In genomic region chr1:93345633-93346471, GRCh38 we compare ENCODE assay signal across 8 cellular contexts. TPM values are rescaled to one million over a fixed set of nuclear protein-coding genes. Genes with fewer than 3 reads are reported as not detected.
DNase-seq lines count a peak whose midpoint lies in the region; ATAC-seq and TF ChIP-seq lines count a peak whose summit lies in the region.

DR1 (plus strand) TSS chr1:93345907; CDS start chr1:93346646, 739 bp downstream.

- H3K4me1 Mint-ChIP-seq in CD4-positive, alpha-beta memory T cell: peaks cover 24 to 59% (median 30%) of the 10 kb centered on the region in 4 donors
- peaks cover 25% of the 10 kb centered on the region for H3K4me1 Mint-ChIP-seq in activated CD8-positive, alpha-beta T cell treated with anti-CD3 and anti-CD28 coated beads for 36 hours (ENCODE audit: low read depth)

- peak within 1 kb of the TSS; percentile 95 to 99 (median 98) for H3K27ac Mint-ChIP-seq in CD4-positive, alpha-beta memory T cell
- peak within 1 kb of the TSS; percentile 97 for H3K27ac Mint-ChIP-seq in activated CD8-positive, alpha-beta T cell treated with anti-CD3 and anti-CD28 coated beads for 36 hours

- CTCF ChIA-PET in CD4-positive, alpha-beta memory T cell (lab: Charles Lee; ENCODE audit: partially characterized antibody): interaction anchor here (0.9 to 3.7 kb wide), 8 partner anchors 8 to 1888 kb away, joined by 3 to 33 read pairs (median 3); partner anchors contain the start of gene RWDD3
- CTCF ChIA-PET in activated CD8-positive, alpha-beta T cell treated with anti-CD3 and anti-CD28 coated beads for 36 hours (lab: Charles Lee): interaction anchor here (0.8 to 2.7 kb wide), 2 partner anchors 9 to 41 kb away, joined by 3 to 15 read pairs; no protein-coding TSS in a partner anchor

- peaks cover 46% of the 10 kb centered on the region for H3K4me1 ChIP-seq in CD4-positive, alpha-beta memory T cell (ENCODE audit: insufficient read depth, low read length)
- peaks cover 16 to 25% of the 10 kb centered on the region in 2 donors for H3K4me1 ChIP-seq in duodenal mucosa (ENCODE audit: control insufficient read depth in 1 of 2, insufficient read depth in 2 of 2, low read length in 2 of 2)

- intact Hi-C loops in CD4-positive, alpha-beta memory T cell (cut with micrococcal nuclease): loop anchor here (1.0 to 5.0 kb wide), 10 partner anchors 41 to 1616 kb away; partner anchors contain the start of genes ABCD3, CCDC18, DIPK1A and GCLM
- intact Hi-C loops in activated CD8-positive, alpha-beta T cell treated with anti-CD3 and anti-CD28 coated beads for 36 hours (cut with micrococcal nuclease): loop anchor here (5.0 kb wide), 1 partner anchor 164 kb away; the partner anchor contains the start of genes CCDC18 and TMED5
- intact Hi-C loops in lower leg skin (cut with DNase I; ENCODE audit: low total_unique reads): no loop called here

- TF ChIP-seq CTCF in activated CD8-positive, alpha-beta T cell treated with anti-CD3 and anti-CD28 coated beads for 36 hours (IDR thresholded peaks at IDR 0.05): no peak
- no peak for TF ChIP-seq CTCF in lower leg skin (IDR thresholded peaks at IDR 0.05)

- POLR2A ChIA-PET in CD4-positive, alpha-beta memory T cell (lab: Charles Lee; ENCODE audit: partially characterized antibody): interaction anchor here (0.6 to 2.7 kb wide), 24 partner anchors 8 to 1397 kb away, joined by 3 to 33 read pairs (median 6); partner anchors contain the start of genes BRDT, DIPK1A, DNTTIP2 and GCLM
- POLR2A ChIA-PET in activated CD8-positive, alpha-beta T cell treated with anti-CD3 and anti-CD28 coated beads for 36 hours (lab: Charles Lee): interaction anchor here (0.6 to 2.4 kb wide), 10 partner anchors 9 to 1888 kb away, joined by 3 to 12 read pairs (median 3); partner anchors contain the start of genes GCLM and RWDD3

- peak within 1 kb of the TSS; percentile 96 to 99 (median 98) for H3K4me3 Mint-ChIP-seq in CD4-positive, alpha-beta memory T cell
- H3K4me3 Mint-ChIP-seq in activated CD8-positive, alpha-beta T cell treated with anti-CD3 and anti-CD28 coated beads for 36 hours: peak within 1 kb of the TSS; percentile 86

- no peaks in the 10 kb centered on the region for H3K36me3 ChIP-seq in CD4-positive, alpha-beta memory T cell (ENCODE audit: insufficient read depth, low read length)
- H3K36me3 ChIP-seq in duodenal mucosa (ENCODE audit: control insufficient read depth in 1 of 2, insufficient read depth in 2 of 2, low read length in 2 of 2): peaks cover 0 to 3% of the 10 kb centered on the region in 2 donors

- peaks cover 0 to 33% of the 10 kb centered on the region in 2 donors for H3K36me3 Mint-ChIP-seq in CD4-positive, alpha-beta memory T cell
- peaks cover 29% of the 10 kb centered on the region for H3K36me3 Mint-ChIP-seq in activated CD8-positive, alpha-beta T cell treated with anti-CD3 and anti-CD28 coated beads for 36 hours (ENCODE audit: low read depth)

- H3K27ac ChIP-seq in CD4-positive, alpha-beta memory T cell (ENCODE audit: low read depth, low read length): peak within 1 kb of the TSS; percentile 91
- H3K27ac ChIP-seq in duodenal mucosa (ENCODE audit: low read depth, low read length): peak within 1 kb of the TSS; percentile 98

- 1% methylated on average over 47 to 66 of the region's 81 CpGs for WGBS in lower leg skin, 2 donors

- peak within 1 kb of the TSS; percentile 92 to 98 for H3K9ac ChIP-seq in duodenal mucosa (ENCODE audit: low read depth in 1 of 2, low read length in 2 of 2)

- ATAC-seq in GM19452 (IDR thresholded peaks at IDR 0.05; ENCODE audit: unreplicated experiment): peak; percentile 77
- peak; percentile 84 for ATAC-seq in activated CD8-positive, alpha-beta T cell treated with anti-CD3 and anti-CD28 coated beads for 36 hours

- peaks cover 0 to 2% (median 0%) of the 10 kb centered on the region in 8 donors for H3K9me3 Mint-ChIP-seq in CD4-positive, alpha-beta memory T cell
- no peaks in the 10 kb centered on the region for H3K9me3 Mint-ChIP-seq in activated CD8-positive, alpha-beta T cell treated with anti-CD3 and anti-CD28 coated beads for 36 hours

- peak within 1 kb of the TSS; percentile 80 to 100 for H3K4me3 ChIP-seq in CD4-positive, alpha-beta memory T cell (ENCODE audit: low read length in 2 of 2)
- H3K4me3 ChIP-seq in duodenal mucosa (ENCODE audit: low read depth in 1 of 2, low read length in 2 of 2): peak within 1 kb of the TSS; percentile 96 to 97
- H3K4me3 ChIP-seq in lower leg skin (ENCODE audit: low read depth, poor library complexity, severe bottlenecking): peak within 1 kb of the TSS; percentile 96

- H3K27me3 ChIP-seq in CD4-positive, alpha-beta memory T cell (ENCODE audit: insufficient read depth, low read length): no peaks in the 10 kb centered on the region
- no peaks in the 10 kb centered on the region for H3K27me3 ChIP-seq in duodenal mucosa (ENCODE audit: control insufficient read depth in 1 of 2, insufficient read depth in 2 of 2, low read length in 2 of 2)

- no peaks in the 10 kb centered on the region for H3K27me3 Mint-ChIP-seq in CD4-positive, alpha-beta memory T cell
- no peaks in the 10 kb centered on the region for H3K27me3 Mint-ChIP-seq in activated CD8-positive, alpha-beta T cell treated with anti-CD3 and anti-CD28 coated beads for 36 hours

- TF ChIP-seq POLR2A in lower leg skin (IDR thresholded peaks at IDR 0.05): peak in 1 of 2 donors; percentile 49

- no peaks in the 10 kb centered on the region for H3K9me3 ChIP-seq in CD4-positive, alpha-beta memory T cell (ENCODE audit: control insufficient read depth in 1 of 2, low read length in 2 of 2)
- no peaks in the 10 kb centered on the region for H3K9me3 ChIP-seq in duodenal mucosa (ENCODE audit: control insufficient read depth in 1 of 2, low read length in 2 of 2)

- peak; percentile 87 to 92 (median 89) for DNase-seq in CD4-positive, alpha-beta memory T cell
- DNase-seq in HK-2 (ENCODE audit: unreplicated experiment) (peak; percentile 95), NCI-H82 treated with DMSO at 0.1 percent for 48 hours (lab: John Stamatoyannopoulos, UW; ENCODE audit: unreplicated experiment) (peak; percentile 55), lower leg skin (ENCODE audit: low spot score in 2 of 2) (peak; percentile 92 to 98)
- DNase-seq in activated CD8-positive, alpha-beta T cell treated with anti-CD3 and anti-CD28 coated beads for 36 hours: peak; percentile 92
- DNase-seq in stimulated activated CD4-positive, alpha-beta T cell treated with anti-CD3 and anti-CD28 coated beads, Interleukin-4, amount 100 ng/mL, for 4 hours: peak; percentile 90 to 92

RNA-seq across cellular contexts. Expression of gene DR1, which starts in this region (rescaled TPM):
- 10 to 100 TPM; 71.8 to 71.9 TPM for total RNA-seq in CD4-positive, alpha-beta memory T cell
- 10 to 100 TPM; 64.0 to 71.8 TPM for polyA plus RNA-seq in CD4-positive, alpha-beta memory T cell
- total RNA-seq in activated CD8-positive, alpha-beta T cell treated with anti-CD3 and anti-CD28 coated beads for 36 hours: 10 to 100 TPM; 71.3 to 79.2 TPM
- total RNA-seq in lower leg skin: 10 to 100 TPM; 41.3 to 66.1 (median 52.1) TPM

Comparison
In these comparisons a context has a peak if more than half of its experiments do, and no peak if none do; other contexts are left out.
1. Peak in every context shown above with its lines: DNase-seq, ATAC-seq, H3K4me3 ChIP-seq and H3K27ac ChIP-seq.